Comparison of ENCODE assay signal across 29 cellular contexts in genomic region chr16:88130016-88130415, GRCh38.
DNase-seq lines count a peak whose midpoint lies in the region; ATAC-seq, FAIRE-seq and TF ChIP-seq lines count a peak whose summit lies in the region.
"Had no signal": no experiment of that assay in that cellular context is flagged by ENCODE, and none has a peak within 500 bp of the region (broad histone marks: within the 10 kb centered on the region; RNA-seq: fewer than 3 reads in every experiment).

No MANE protein-coding gene starts in this region.

- H3K27me3 ChIP-seq in psoas muscle (ENCODE audit: insufficient read depth in 3 of 3, low read length in 2 of 3) = peaks cover 0 to 31% (median 2%) of the 10 kb centered on the region in 3 donors
- H3K27me3 ChIP-seq: BLaER1 treated with 17β-estradiol and CSF1 and Interleukin-3, amounts not matched to agents 10 nM and 100 nM had no signal

- DNase-seq in Right ventricle myocardium superior (peak; percentile 23), Right ventricle myocardium inferior (ENCODE audit: missing footprints) (no peak), kidney (peak; percentile 43), neural crest cell (ENCODE audit: low read depth, low spot score) (no peak), psoas muscle (peak; percentile 4 to 14), NCI-H82 treated with DMSO at 0.1 percent for 48 hours (lab: John Stamatoyannopoulos, UW; ENCODE audit: unreplicated experiment) (no peak)
- DNase-seq: AML-193; CD4-positive, alpha-beta memory T cell; CD4-positive, CD25-positive, alpha-beta regulatory T cell; COR-L47; DMS 273 treated with DMSO at 0.1 percent for 48 hours; DMS153; DMS53; DMS79; DND-41; EL; GDM1 had no signal

- H3K36me3 ChIP-seq in kidney (ENCODE audit: control insufficient read depth in 1 of 2, insufficient read depth in 2 of 2, low read length in 2 of 2) (no peaks in the 10 kb centered on the region), psoas muscle (ENCODE audit: insufficient read depth in 1 of 2, low read depth in 1 of 2) (no peaks in the 10 kb centered on the region)
- H3K36me3 ChIP-seq: BLaER1 treated with 17β-estradiol and CSF1 and Interleukin-3, amounts not matched to agents 10 nM and 100 nM had no signal

- no peak overlapping the region for H3K4me3 ChIP-seq in kidney (ENCODE audit: low read length in 2 of 2)
- H3K4me3 ChIP-seq in psoas muscle = no peak overlapping the region
- H3K4me3 ChIP-seq: A549; BLaER1 treated with 17β-estradiol and CSF1 and Interleukin-3, amounts not matched to agents 10 nM and 100 nM; GM12878 had no signal

- WGBS in psoas muscle, 3 donors = 88 to 91% (median 90%) methylated on average over 22 of the region's 22 CpGs

- no peak for TF ChIP-seq CTCF in kidney (IDR thresholded peaks at IDR 0.05; ENCODE audit: borderline replicate concordance, extremely low read depth, insufficient read depth)
- no peak for TF ChIP-seq CTCF in neural crest cell (conservative IDR thresholded peaks at IDR 0.05)
- TF ChIP-seq CTCF in psoas muscle (IDR thresholded peaks at IDR 0.05) = no peak

- H3K27ac ChIP-seq in kidney (ENCODE audit: low read depth in 2 of 2, low read length in 2 of 2) (no peak overlapping the region), psoas muscle (no peak overlapping the region)
- H3K27ac ChIP-seq: 22Rv1; A549; BLaER1 treated with 17β-estradiol and CSF1 and Interleukin-3, amounts not matched to agents 10 nM and 100 nM; C4-2B had no signal

- no peaks in the 10 kb centered on the region for H3K9me3 Mint-ChIP-seq in neural crest cell
- H3K9me3 Mint-ChIP-seq: CD8-positive, alpha-beta memory T cell had no signal

- intact Hi-C loops in Right ventricle myocardium superior (cut with DNase I) (no loop called here), Right ventricle myocardium inferior (cut with DNase I) (no loop called here), kidney (cut with DNase I) (no loop called here), psoas muscle (cut with DNase I) (no loop called here)

- peak overlapping the region; percentile 35 for H3K27ac Mint-ChIP-seq in neural crest cell (ENCODE audit: unreplicated experiment)
- H3K27ac Mint-ChIP-seq: B cell; CD4-positive, alpha-beta memory T cell; CD4-positive, CD25-positive, alpha-beta regulatory T cell; CD8-positive, alpha-beta memory T cell had no signal

- H3K4me3 Mint-ChIP-seq in neural crest cell = no peak overlapping the region
- H3K4me3 Mint-ChIP-seq: B cell; CD4-positive, alpha-beta memory T cell; CD4-positive, CD25-positive, alpha-beta regulatory T cell had no signal

- peaks cover 7% of the 10 kb centered on the region for H3K4me1 Mint-ChIP-seq in neural crest cell
- H3K4me1 Mint-ChIP-seq: B cell; CD4-positive, alpha-beta memory T cell; CD4-positive, CD25-positive, alpha-beta regulatory T cell; CD8-positive, alpha-beta memory T cell had no signal

- no peaks in the 10 kb centered on the region for H3K36me3 Mint-ChIP-seq in neural crest cell (ENCODE audit: low read depth)
- H3K36me3 Mint-ChIP-seq: CD4-positive, alpha-beta memory T cell; CD4-positive, CD25-positive, alpha-beta regulatory T cell; CD8-positive, alpha-beta memory T cell had no signal

- no peak for ATAC-seq in Right ventricle myocardium superior (ENCODE audit: poor library complexity)
- ATAC-seq in Right ventricle myocardium inferior = no peak
- no peak for ATAC-seq in psoas muscle
- ATAC-seq in GM18870 (IDR thresholded peaks at IDR 0.05; ENCODE audit: unreplicated experiment) = no peak
- ATAC-seq in HG02588 (IDR thresholded peaks at IDR 0.05; ENCODE audit: unreplicated experiment) = no peak
- ATAC-seq: A549, GM12878 had no signal

- H3K9ac ChIP-seq in kidney (ENCODE audit: low read length in 2 of 2) = no peak overlapping the region
- H3K9ac ChIP-seq: BLaER1 treated with 17β-estradiol and CSF1 and Interleukin-3, amounts not matched to agents 10 nM and 100 nM had no signal

- FAIRE-seq in kidney (lab: Jason Lieb, UNC) = no peak
- FAIRE-seq: A549, GM12878, GM12892, GM18507, GM19239 had no signal

- no peaks in the 10 kb centered on the region for H3K9me3 ChIP-seq in kidney (ENCODE audit: control insufficient read depth in 1 of 2, low read length in 2 of 2)
- H3K9me3 ChIP-seq in psoas muscle = no peaks in the 10 kb centered on the region
- H3K9me3 ChIP-seq: A549; BLaER1 treated with 17β-estradiol and CSF1 and Interleukin-3, amounts not matched to agents 10 nM and 100 nM had no signal

- H3K4me1 ChIP-seq in kidney (ENCODE audit: control insufficient read depth in 1 of 2, insufficient read depth in 1 of 2, low read depth in 1 of 2, low read length in 2 of 2) (no peaks in the 10 kb centered on the region), psoas muscle (no peaks in the 10 kb centered on the region)
- H3K4me1 ChIP-seq: A549 had no signal

- no peaks in the 10 kb centered on the region for H3K27me3 Mint-ChIP-seq in neural crest cell (ENCODE audit: low read depth)
- H3K27me3 Mint-ChIP-seq: CD4-positive, CD25-positive, alpha-beta regulatory T cell had no signal

Comparison
In these comparisons a context has a peak if more than half of its experiments do, and no peak if none do; other contexts are left out.
1. DNase-seq: peak in Right ventricle myocardium superior (single experiment), kidney (single experiment) and psoas muscle (2 of 2); none in Right ventricle myocardium inferior (single experiment), neural crest cell (single experiment) and NCI-H82 treated with DMSO at 0.1 percent for 48 hours (single experiment).